11 cellular contexts compared by ENCODE assay signal in the genomic region with DNA sequence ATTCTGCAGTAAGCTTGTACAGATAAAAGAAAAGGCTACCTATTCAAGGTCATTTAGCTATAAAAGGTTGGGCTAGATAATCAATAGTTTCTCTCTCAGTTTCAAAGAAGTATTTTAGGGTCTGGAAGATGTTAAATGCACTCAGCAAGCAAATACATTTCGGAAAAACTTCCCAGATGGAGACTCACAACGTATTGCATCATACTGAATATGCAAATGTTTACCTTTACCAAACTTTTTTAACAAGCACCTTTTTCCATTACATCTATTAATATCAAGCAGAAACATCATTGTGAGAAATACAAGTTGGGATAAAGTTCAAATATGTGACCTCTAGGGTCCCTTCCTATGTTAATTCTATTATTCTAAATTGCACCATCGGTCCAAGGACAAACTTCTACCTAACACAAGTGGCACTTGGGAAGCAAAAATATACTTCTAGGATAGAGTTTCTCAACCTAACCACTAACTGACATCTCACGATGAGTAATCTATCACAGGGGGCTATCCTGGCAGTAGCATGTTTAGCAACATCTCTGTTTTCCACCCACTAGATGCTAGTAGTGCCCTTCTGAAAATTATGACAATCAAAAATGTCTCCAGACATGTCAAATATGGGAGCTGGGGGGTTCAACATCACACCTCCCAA. TPM values are rescaled to one million over a fixed set of nuclear protein-coding genes. Genes with fewer than 3 reads are reported as not detected.
DNase-seq lines count a peak whose midpoint lies in the region; ATAC-seq and TF ChIP-seq lines count a peak whose summit lies in the region.
"Had no signal": no experiment of that assay in that cellular context is flagged by ENCODE, and none has a peak within 500 bp of the region (broad histone marks: within the 10 kb centered on the region; RNA-seq: fewer than 3 reads in every experiment).

No MANE protein-coding gene starts in this region.

- H3K9me3 Mint-ChIP-seq in activated B cell treated with CpG ODN at 0.5 μM for 24 hours = no peaks in the 10 kb centered on the region
- no peaks in the 10 kb centered on the region for H3K9me3 Mint-ChIP-seq in immature natural killer cell

- peak overlapping the region in 5 of 10 experiments; percentile 0 to 41 (median 19); a peak in 2 of 20 replicates for H3K4me3 ChIP-seq in BLaER1 treated with 17β-estradiol and CSF1 and Interleukin-3, amounts not matched to agents 10 nM and 100 nM
- no peak overlapping the region for H3K4me3 ChIP-seq in HL-60 (replicated peaks; ENCODE audit: insufficient read depth, low read length)
- H3K4me3 ChIP-seq: sigmoid colon had no signal

- H3K4me1 ChIP-seq in BLaER1 treated with 17β-estradiol and CSF1 and Interleukin-3, amounts not matched to agents 10 nM and 100 nM = peaks cover 48 to 99% (median 70%) of the 10 kb centered on the region in 10 experiments

- peaks cover 3 to 43% (median 14%) of the 10 kb centered on the region in 11 experiments; a peak in 12 of 22 replicates for H3K36me3 ChIP-seq in BLaER1 treated with 17β-estradiol and CSF1 and Interleukin-3, amounts not matched to agents 10 nM and 100 nM
- H3K36me3 ChIP-seq: sigmoid colon had no signal

- CTCF ChIA-PET in activated B cell treated with CpG ODN at 0.5 μM for 24 hours (lab: Charles Lee) = interaction anchor here (1.3 to 2.3 kb wide), 4 partner anchors 9 to 134 kb away, joined by 3 to 6 read pairs (median 6); partner anchors contain the start of gene KANSL1

- peak overlapping the region; percentile 29 to 84 (median 69) for H3K4me2 ChIP-seq in BLaER1 treated with 17β-estradiol and CSF1 and Interleukin-3, amounts not matched to agents 10 nM and 100 nM

- no peak overlapping the region for H3K4me3 Mint-ChIP-seq in activated B cell treated with CpG ODN at 0.5 μM for 24 hours
- peak overlapping the region; percentile 61 to 76 (median 71) for H3K4me3 Mint-ChIP-seq in immature natural killer cell

- POLR2A ChIA-PET in activated B cell treated with CpG ODN at 0.5 μM for 24 hours (lab: Charles Lee) = interaction anchor here (0.6 to 0.9 kb wide), 2 partner anchors 9 to 145 kb away, joined by 3 read pairs; no protein-coding TSS in a partner anchor

- H3K27ac Mint-ChIP-seq in activated B cell treated with CpG ODN at 0.5 μM for 24 hours = peak overlapping the region; percentile 66
- H3K27ac Mint-ChIP-seq in immature natural killer cell = peak overlapping the region; percentile 66 to 89 (median 84)

- intact Hi-C loops in activated B cell treated with CpG ODN at 0.5 μM for 24 hours (cut with micrococcal nuclease) = loop anchor here (2.0 kb wide), 2 partner anchors 14 to 24 kb away; partner anchors contain the start of gene KANSL1

- H3K27me3 Mint-ChIP-seq in activated B cell treated with CpG ODN at 0.5 μM for 24 hours = no peaks in the 10 kb centered on the region
- H3K27me3 Mint-ChIP-seq in immature natural killer cell (ENCODE audit: low read depth in 3 of 3) = peaks cover 0 to 6% (median 2%) of the 10 kb centered on the region in 3 donors

- H3K4me1 Mint-ChIP-seq in activated B cell treated with CpG ODN at 0.5 μM for 24 hours = peaks cover 87% of the 10 kb centered on the region
- H3K4me1 Mint-ChIP-seq in immature natural killer cell = peaks cover 90 to 93% of the 10 kb centered on the region in 2 donors

- peak overlapping the region in 10 of 11 experiments; percentile 50 to 80 (median 64); a peak in 19 of 22 replicates for H3K27ac ChIP-seq in BLaER1 treated with 17β-estradiol and CSF1 and Interleukin-3, amounts not matched to agents 10 nM and 100 nM
- H3K27ac ChIP-seq in HL-60 (replicated peaks) (peak overlapping the region; percentile 51), caudate nucleus (ENCODE audit: low read depth, low read length) (no peak overlapping the region)
- H3K27ac ChIP-seq: sigmoid colon had no signal

- ATAC-seq in activated B cell treated with CpG ODN at 0.5 μM for 24 hours (ENCODE audit: low read depth) (no peak), left lobe of liver (no peak)

- no peaks in the 10 kb centered on the region for H3K9me3 ChIP-seq in BLaER1 treated with 17β-estradiol and CSF1 and Interleukin-3, amounts not matched to agents 10 nM and 100 nM (replicated peaks in 1 of 11)
- H3K9me3 ChIP-seq: sigmoid colon had no signal

- no peaks in the 10 kb centered on the region for H3K27me3 ChIP-seq in BLaER1 treated with 17β-estradiol and CSF1 and Interleukin-3, amounts not matched to agents 10 nM and 100 nM
- H3K27me3 ChIP-seq in HL-60 (ENCODE audit: insufficient read depth, poor library complexity, severe bottlenecking) = no peaks in the 10 kb centered on the region
- H3K27me3 ChIP-seq: sigmoid colon had no signal

- TF ChIP-seq CTCF in HL-60 (IDR thresholded peaks at IDR 0.05; ENCODE audit: insufficient read depth, low read length) (no peak), activated B cell treated with CpG ODN at 0.5 μM for 24 hours (IDR thresholded peaks at IDR 0.05) (no peak)

- DNase-seq in HL-60 (ENCODE audit: low read depth in 1 of 2, low spot score in 1 of 2) = peak; percentile 52 to 92
- DNase-seq in activated B cell treated with CpG ODN at 0.5 μM for 24 hours = no peak
- DNase-seq in immature natural killer cell = no peak
- DNase-seq in caudate nucleus (lab: John Stamatoyannopoulos, UW) = no peak
- DNase-seq in COLO668 (lab: John Stamatoyannopoulos, UW; ENCODE audit: unreplicated experiment) = no peak
- DNase-seq in left lobe of liver (ENCODE audit: low spot score) = no peak
- no peak for DNase-seq in D341Med (ENCODE audit: low spot score)
- DNase-seq: cerebellar nuclear complex, NCI-H2227 treated with DMSO at 0.1 percent for 48 hours, sigmoid colon had no signal

- peaks cover 35% of the 10 kb centered on the region for H3K36me3 Mint-ChIP-seq in activated B cell treated with CpG ODN at 0.5 μM for 24 hours (ENCODE audit: low read depth)
- no peaks in the 10 kb centered on the region for H3K36me3 Mint-ChIP-seq in immature natural killer cell

- peaks cover 98 to 100% (median 100%) of the 10 kb centered on the region in 11 experiments for H4K20me1 ChIP-seq in BLaER1 treated with 17β-estradiol and CSF1 and Interleukin-3, amounts not matched to agents 10 nM and 100 nM

- peak overlapping the region in 8 of 11 experiments; percentile 9 to 62 (median 48); a peak in 9 of 22 replicates for H3K9ac ChIP-seq in BLaER1 treated with 17β-estradiol and CSF1 and Interleukin-3, amounts not matched to agents 10 nM and 100 nM

RNA-seq across cellular contexts. Expression of gene KANSL1, which starts 14.6 kb away (rescaled TPM):
- total RNA-seq in activated B cell treated with CpG ODN at 0.5 μM for 24 hours = 127 and 152 TPM in 2 replicates
- 10 to 100 TPM in 1 of 3 donors, 1 to 10 TPM in 2; 3.3 to 21.9 (median 8.6) TPM for polyA plus RNA-seq in immature natural killer cell
- total RNA-seq in left lobe of liver = 23.2 TPM

Comparison
In these comparisons a context has a peak if more than half of its experiments do, and no peak if none do; other contexts are left out.
1. DNase-seq: peak in HL-60 (2 of 2); none in activated B cell treated with CpG ODN at 0.5 μM for 24 hours (single experiment), immature natural killer cell (0 of 3), caudate nucleus (0 of 61), COLO668 (single experiment), left lobe of liver (single experiment) and D341Med (single experiment).